In genomic region chr4:153922148-153922547, GRCh38 we compare ENCODE assay signal across 5 cellular contexts.
"Had no signal": no experiment of that assay in that cellular context is flagged by ENCODE, and none has a peak within 500 bp of the region (broad histone marks: within the 10 kb centered on the region; RNA-seq: fewer than 3 reads in every experiment).

No MANE protein-coding gene starts in this region.

- ATAC-seq: GM23338, K562 had no signal

- H2AFZ ChIP-seq: GM23338 had no signal

- H3K4me2 ChIP-seq: GM23338 had no signal

- H3K4me3 Mint-ChIP-seq: GM23338, H9 had no signal

- H3K9me3 Mint-ChIP-seq: GM23338, H9 had no signal

- H3K4me3 ChIP-seq: GM23338, K562 had no signal

- H3K4me1 Mint-ChIP-seq: GM23338, H9 had no signal

- H3K27ac Mint-ChIP-seq: GM23338, H9 had no signal

- DNase-seq: H9, HCEC 1CT, IMR-90 had no signal
